8 cellular contexts compared by ENCODE assay signal in genomic region chr2:237072067-237072931, GRCh38. TPM values are rescaled to one million over a fixed set of nuclear protein-coding genes. Genes with fewer than 3 reads are reported as not detected.
DNase-seq lines count a peak whose midpoint lies in the region; ATAC-seq and TF ChIP-seq lines count a peak whose summit lies in the region.

No MANE protein-coding gene starts in this region.

- TF ChIP-seq CTCF in AG09309 (IDR thresholded peaks at IDR 0.05; ENCODE audit: control insufficient read depth, insufficient read depth, low read depth, low read length, missing control alignments) (peak; percentile 96), neural progenitor cell (IDR thresholded peaks at IDR 0.05) (peak; percentile 99)

- no peaks in the 10 kb centered on the region for H3F3A ChIP-seq in neural progenitor cell (ENCODE audit: low read depth)

- H3K4me2 ChIP-seq in neural progenitor cell, result no peak overlapping the region

- H3K27me3 ChIP-seq in neural progenitor cell, result no peaks in the 10 kb centered on the region

- no peak overlapping the region for H3K4me3 Mint-ChIP-seq in neural progenitor cell

- H3K4me1 Mint-ChIP-seq in neural progenitor cell, result no peaks in the 10 kb centered on the region

- no peak overlapping the region for H3K9ac ChIP-seq in neural progenitor cell

- H3K27ac ChIP-seq in neural progenitor cell, result no peak overlapping the region
- no peak overlapping the region for H3K27ac ChIP-seq in substantia nigra (ENCODE audit: low read depth, low read length, poor library complexity, severe bottlenecking)

- H3K36me3 ChIP-seq in neural progenitor cell, result no peaks in the 10 kb centered on the region

- H3K4me3 ChIP-seq in AG09309 (ENCODE audit: control insufficient read depth, low read depth, low read length), result no peak overlapping the region
- no peak overlapping the region for H3K4me3 ChIP-seq in neural progenitor cell

- H2AFZ ChIP-seq in neural progenitor cell (replicated peaks), result peak overlapping the region; percentile 40

- no peak overlapping the region for H3K27ac Mint-ChIP-seq in neural progenitor cell

- DNase-seq in AG09309 (ENCODE audit: low read depth) (no peak), NCI-H748 treated with DMSO at 0.1 percent for 48 hours (lab: John Stamatoyannopoulos, UW) (peak; percentile 3), activated T-cell treated with anti-CD3 and anti-CD28 coated beads for 24 hours (ENCODE audit: low read depth) (peak; percentile 60), fibroblast of gingiva (ENCODE audit: low read depth) (peak; percentile 51), neural progenitor cell (ENCODE audit: low spot score) (peak; percentile 76), substantia nigra (lab: John Stamatoyannopoulos, UW) (peak in 38 of 49 donors; percentile 2 to 85 (median 46))

- H3K9me3 ChIP-seq in neural progenitor cell (ENCODE audit: low read depth), result no peaks in the 10 kb centered on the region

- no peaks in the 10 kb centered on the region for H3K79me2 ChIP-seq in neural progenitor cell (ENCODE audit: low read depth)

- peak; percentile 38 for ATAC-seq in GM18867 (IDR thresholded peaks at IDR 0.05; ENCODE audit: unreplicated experiment)
- ATAC-seq in HG02798 (IDR thresholded peaks at IDR 0.05; ENCODE audit: poor library complexity, unreplicated experiment), result no peak

- no peaks in the 10 kb centered on the region for H3K27me3 Mint-ChIP-seq in neural progenitor cell (ENCODE audit: insufficient read depth, low read depth)

- no peaks in the 10 kb centered on the region for H4K20me1 ChIP-seq in neural progenitor cell (ENCODE audit: low read depth)

- H3K36me3 Mint-ChIP-seq in neural progenitor cell, result no peaks in the 10 kb centered on the region

- no peaks in the 10 kb centered on the region for H3K9me3 Mint-ChIP-seq in neural progenitor cell

- H3K4me1 ChIP-seq in neural progenitor cell, result no peaks in the 10 kb centered on the region

RNA-seq across cellular contexts. Expression of gene COPS8, which starts 13.4 kb away (rescaled TPM):
- total RNA-seq in neural progenitor cell (ENCODE audit: low replicate concordance), result 196 and 267 TPM in 2 replicates
